Comparison of ENCODE assay signal across 9 cellular contexts in genomic region chr20:59207742-59208357, GRCh38. TPM values are rescaled to one million over a fixed set of nuclear protein-coding genes. Genes with fewer than 3 reads are reported as not detected.
DNase-seq lines count a peak whose midpoint lies in the region; ATAC-seq and TF ChIP-seq lines count a peak whose summit lies in the region.
"Had no signal": no experiment of that assay in that cellular context is flagged by ENCODE, and none has a peak within 500 bp of the region (broad histone marks: within the 10 kb centered on the region; RNA-seq: fewer than 3 reads in every experiment).

No MANE protein-coding gene starts in this region.

- peak; percentile 90 for ATAC-seq in HCT116
- no peak for ATAC-seq in GM21360 (IDR thresholded peaks at IDR 0.05; ENCODE audit: unreplicated experiment)

- H3K27me3 Mint-ChIP-seq in CD4-positive, alpha-beta memory T cell, result no peaks in the 10 kb centered on the region
- no peaks in the 10 kb centered on the region for H3K27me3 Mint-ChIP-seq in activated naive CD4-positive, alpha-beta T cell treated with anti-CD3 and anti-CD28 coated beads, Interleukin-2, amount 10 ng/mL, durations not matched to agents 7 days and 5 days

- no peak for TF ChIP-seq POLR2A in HCT116 (IDR thresholded peaks at IDR 0.05; ENCODE audit: borderline replicate concordance, extremely low read depth, insufficient read depth, insufficient read length)

- H3K4me1 ChIP-seq in CD4-positive, alpha-beta memory T cell (ENCODE audit: insufficient read depth, low read length), result peaks cover 14% of the 10 kb centered on the region
- H3K4me1 ChIP-seq in HCT116 (ENCODE audit: control insufficient read depth in 1 of 2, insufficient read depth in 2 of 2, low read length in 2 of 2), result no peaks in the 10 kb centered on the region
- H3K4me1 ChIP-seq: SJSA1 had no signal

- H3K4me3 ChIP-seq in CD4-positive, alpha-beta memory T cell (ENCODE audit: low read length in 2 of 2), result no peak overlapping the region
- no peak overlapping the region for H3K4me3 ChIP-seq in HCT116 (replicated peaks in 1 of 2; ENCODE audit: low read depth in 1 of 2, low read length in 2 of 2)
- H3K4me3 ChIP-seq: SJSA1 had no signal

- no peak overlapping the region for H3K27ac ChIP-seq in CD4-positive, alpha-beta memory T cell (ENCODE audit: low read depth, low read length)
- no peak overlapping the region for H3K27ac ChIP-seq in HCT116 (ENCODE audit: low read depth, low read length)
- H3K27ac ChIP-seq: SJSA1 had no signal

- H3K9me2 ChIP-seq in HCT116 (ENCODE audit: insufficient read depth), result no peaks in the 10 kb centered on the region

- H3K79me2 ChIP-seq in HCT116 (ENCODE audit: insufficient read depth, low read length), result no peaks in the 10 kb centered on the region

- H3K27me3 ChIP-seq in CD4-positive, alpha-beta memory T cell (ENCODE audit: insufficient read depth, low read length), result no peaks in the 10 kb centered on the region
- peaks cover 22% of the 10 kb centered on the region for H3K27me3 ChIP-seq in HCT116 (ENCODE audit: insufficient read depth, low read length)

- no peaks in the 10 kb centered on the region for H3K9me3 Mint-ChIP-seq in CD4-positive, alpha-beta memory T cell
- no peaks in the 10 kb centered on the region for H3K9me3 Mint-ChIP-seq in activated naive CD4-positive, alpha-beta T cell treated with anti-CD3 and anti-CD28 coated beads, Interleukin-2, amount 10 ng/mL, durations not matched to agents 7 days and 5 days

- peak; percentile 71 for TF ChIP-seq RAD21 in HCT116 (IDR thresholded peaks at IDR 0.05; ENCODE audit: low read depth)

- H3K4me3 Mint-ChIP-seq in CD4-positive, alpha-beta memory T cell, result peak overlapping the region in 4 of 8 donors; percentile 15 to 53 (median 33)
- no peak overlapping the region for H3K4me3 Mint-ChIP-seq in activated naive CD4-positive, alpha-beta T cell treated with anti-CD3 and anti-CD28 coated beads, Interleukin-2, amount 10 ng/mL, durations not matched to agents 7 days and 5 days

- peaks cover 29 to 55% (median 35%) of the 10 kb centered on the region in 4 donors for H3K4me1 Mint-ChIP-seq in CD4-positive, alpha-beta memory T cell
- H3K4me1 Mint-ChIP-seq in activated naive CD4-positive, alpha-beta T cell treated with anti-CD3 and anti-CD28 coated beads, Interleukin-2, amount 10 ng/mL, durations not matched to agents 7 days and 5 days, result peaks cover 23% of the 10 kb centered on the region

- H2AFZ ChIP-seq in HCT116 (ENCODE audit: low read depth, low read length, poor library complexity, severe bottlenecking), result no peak overlapping the region

- DNase-seq in CD4-positive, alpha-beta memory T cell, result peak; percentile 76 to 79 (median 78)
- DNase-seq in HCT116 (ENCODE audit: low read depth, low spot score) (peak; percentile 16), SK-MEL-5 (ENCODE audit: low read depth, low spot score) (peak; percentile 80), iPS DF 4.7 (ENCODE audit: extremely low read depth, low spot score) (peak; percentile 60), T1000 (lab: John Stamatoyannopoulos, UW) (no peak)
- DNase-seq in activated naive CD4-positive, alpha-beta T cell treated with anti-CD3 and anti-CD28 coated beads, Interleukin-2, amount 10 ng/mL, durations not matched to agents 7 days and 5 days, result peak; percentile 88
- peak; percentile 53 to 66 (median 62) for DNase-seq in stimulated activated CD4-positive, alpha-beta T cell treated with anti-CD3 and anti-CD28 coated beads, TNF-alpha, amount 100 ng/mL, for 1 hour (ENCODE audit: low read depth in 3 of 3, low spot score in 1 of 3)

- H3K4me2 ChIP-seq in HCT116 (ENCODE audit: low read length), result no peak overlapping the region

- in situ Hi-C loops in SK-MEL-5 (cut with HindIII; ENCODE audit: low pct_unique_long_range_greater_than_20kb, low sequenced_read_pairs), result no loop called here

- RAD21 ChIA-PET in HCT116 (lab: Charles Lee; ENCODE audit: low non-redundant PET in 1 of 2, low total read pairs in 2 of 2, uncharacterized antibody in 2 of 2, unreplicated experiment in 2 of 2), result no interaction called here

- POLR2A ChIA-PET in CD4-positive, alpha-beta memory T cell (lab: Charles Lee; ENCODE audit: partially characterized antibody), result interaction anchor here (1.0 to 3.7 kb wide), 13 partner anchors 30 to 196 kb away, joined by 3 to 36 read pairs (median 6); partner anchors contain the start of genes ATP5F1E and ZNF831
- POLR2A ChIA-PET in HCT116 (lab: Charles Lee), result no interaction called here

- no TSS peak for BruUV-seq in HCT116 (replicated peaks; lab: Mats Ljungman, UMichigan)

- H4K20me1 ChIP-seq in HCT116 (ENCODE audit: insufficient read depth), result no peaks in the 10 kb centered on the region

- TF ChIP-seq CTCF in HCT116 (IDR thresholded peaks at IDR 0.05 in 2 of 3, conservative IDR thresholded peaks at IDR 0.05 in 1 of 3; ENCODE audit: borderline replicate concordance in 1 of 3, insufficient read depth in 1 of 3, low read depth in 2 of 3, low read length in 2 of 3), result peak; percentile 53 to 72 (median 67); a peak in 5 of 6 replicates

- CTCF ChIA-PET in CD4-positive, alpha-beta memory T cell (lab: Charles Lee; ENCODE audit: partially characterized antibody), result interaction anchor here (0.5 to 7.2 kb wide), 47 partner anchors 9 to 555 kb away, joined by 3 to 239 read pairs (median 5); partner anchors contain the start of genes ATP5F1E, PRELID3B and ZNF831
- CTCF ChIA-PET in HCT116 (lab: Charles Lee), result interaction anchor here (0.9 to 3.3 kb wide), 8 partner anchors 10 to 727 kb away, joined by 3 to 12 read pairs (median 4); no protein-coding TSS in a partner anchor
- CTCF ChIA-PET in activated naive CD4-positive, alpha-beta T cell treated with anti-CD3 and anti-CD28 coated beads, Interleukin-2, amount 10 ng/mL, durations not matched to agents 7 days and 5 days (lab: Charles Lee), result interaction anchor here (0.6 to 7.6 kb wide), 40 partner anchors 10 to 561 kb away, joined by 3 to 168 read pairs (median 4); partner anchors contain the start of genes ATP5F1E and PRELID3B

- peaks cover 66% of the 10 kb centered on the region for H3K36me3 ChIP-seq in CD4-positive, alpha-beta memory T cell (ENCODE audit: insufficient read depth, low read length)
- no peaks in the 10 kb centered on the region for H3K36me3 ChIP-seq in HCT116 (ENCODE audit: control insufficient read depth in 1 of 2, insufficient read depth in 2 of 2, low read length in 2 of 2)
- H3K36me3 ChIP-seq: SJSA1 had no signal

- H3K27ac Mint-ChIP-seq in CD4-positive, alpha-beta memory T cell, result peak overlapping the region; percentile 35 to 95 (median 88)
- H3K27ac Mint-ChIP-seq in activated naive CD4-positive, alpha-beta T cell treated with anti-CD3 and anti-CD28 coated beads, Interleukin-2, amount 10 ng/mL, durations not matched to agents 7 days and 5 days, result peak overlapping the region; percentile 46

- H3K9ac ChIP-seq in HCT116 (ENCODE audit: low read length), result no peak overlapping the region

- intact Hi-C loops in CD4-positive, alpha-beta memory T cell (cut with micrococcal nuclease), result loop anchor here (1.0 to 5.0 kb wide), 5 partner anchors 41 to 336 kb away; no protein-coding TSS in a partner anchor
- intact Hi-C loops in HCT116 (cut with micrococcal nuclease), result no loop called here

- H3K9me3 ChIP-seq in CD4-positive, alpha-beta memory T cell (ENCODE audit: control insufficient read depth in 1 of 2, low read length in 2 of 2), result no peaks in the 10 kb centered on the region
- H3K9me3 ChIP-seq in HCT116 (ENCODE audit: control insufficient read depth in 1 of 2, insufficient read depth in 1 of 2, low read depth in 1 of 2, low read length in 2 of 2), result no peaks in the 10 kb centered on the region
- H3K9me3 ChIP-seq: SJSA1 had no signal

- H3K36me3 Mint-ChIP-seq in CD4-positive, alpha-beta memory T cell, result peaks cover 52 to 71% of the 10 kb centered on the region in 2 donors
- H3K36me3 Mint-ChIP-seq in activated naive CD4-positive, alpha-beta T cell treated with anti-CD3 and anti-CD28 coated beads, Interleukin-2, amount 10 ng/mL, durations not matched to agents 7 days and 5 days, result peaks cover 18% of the 10 kb centered on the region

TF ChIP-seq in HCT116, 20 proteins besides CTCF, POLR2A, EP300 and RAD21 (continues in another document):
- TF ChIP-seq TCF7L2 (IDR thresholded peaks at IDR 0.05; ENCODE audit: borderline replicate concordance, extremely low read depth, insufficient read depth, insufficient read length) (no peak), SRF (IDR thresholded peaks at IDR 0.05; ENCODE audit: low read depth) (no peak), ATF3 (IDR thresholded peaks at IDR 0.05) (no peak), EZH2 (IDR thresholded peaks at IDR 0.05) (no peak), ELF1 (IDR thresholded peaks at IDR 0.05; ENCODE audit: borderline replicate concordance, low read depth) (no peak), ZBTB33 (IDR thresholded peaks at IDR 0.05; ENCODE audit: extremely low read depth, insufficient replicate concordance, low read length) (no peak), POLR2AphosphoS5 (IDR thresholded peaks at IDR 0.05; ENCODE audit: low read depth, low read length) (no peak), ZNF274 (IDR thresholded peaks at IDR 0.05; ENCODE audit: low read depth, low read length) (no peak), SP1 (IDR thresholded peaks at IDR 0.05; ENCODE audit: low read depth) (no peak), SIN3A (IDR thresholded peaks at IDR 0.05; ENCODE audit: low read depth) (no peak)

RNA-seq across cellular contexts. Expression of gene ZNF831, which starts 44.2 kb away (rescaled TPM):
- total RNA-seq in CD4-positive, alpha-beta memory T cell, result 10 to 100 TPM; 46.8 to 49.0 TPM
- polyA plus RNA-seq in CD4-positive, alpha-beta memory T cell, result 10 to 100 TPM in 1 of 2 donors, 1 to 10 TPM in 1; 7.8 to 12.1 TPM
- total RNA-seq in HCT116 (2021; ENCODE audit: unreplicated experiment), result 0.15 TPM
- polyA plus RNA-seq in HCT116 (2012), result 0.04 TPM in 2 replicates
- not detected in 2 replicates for total RNA-seq in SK-MEL-5 (2014; rRNA removed; shearing (Covaris generic))
- polyA plus RNA-seq in SK-MEL-5 (2015; cell fraction: cytosol; rRNA removed), result not detected in 2 replicates
- 0.04 TPM in 1 of 2 replicates, not detected in the other for polyA plus RNA-seq in SK-MEL-5 (2015; cell fraction: nucleus; rRNA removed)
- total RNA-seq: SJSA1 had no signal

Comparison
In these comparisons a context has a peak if more than half of its experiments do, and no peak if none do; other contexts are left out.
1. RNA of gene ZNF831, which starts 44.2 kb away (total RNA-seq): 46.8 to 49.0 TPM in CD4-positive, alpha-beta memory T cell; 0.15 TPM in HCT116 (single experiment) and not detected in SK-MEL-5; every median in the first group is over 10 times any median in the second.